22 cellular contexts compared by ENCODE assay signal in genomic region chr3:100810671-100811070, GRCh38.
DNase-seq lines count a peak whose midpoint lies in the region; ATAC-seq, FAIRE-seq and TF ChIP-seq lines count a peak whose summit lies in the region.
"Had no signal": no experiment of that assay in that cellular context is flagged by ENCODE, and none has a peak within 500 bp of the region (broad histone marks: within the 10 kb centered on the region; RNA-seq: fewer than 3 reads in every experiment).

No MANE protein-coding gene starts in this region.

- FAIRE-seq in astrocyte (lab: Jason Lieb, UNC): peak; percentile 81
- FAIRE-seq: endometrium, GM12891, small intestine had no signal

- H3K79me2 ChIP-seq in GM23248 (ENCODE audit: insufficient read depth) (no peaks in the 10 kb centered on the region), astrocyte (ENCODE audit: insufficient read depth, low read length) (no peaks in the 10 kb centered on the region)
- H3K79me2 ChIP-seq: parathyroid adenoma had no signal

- CTCF ChIA-PET in Calu3 (lab: Charles Lee): no interaction called here

- H4K20me1 ChIP-seq in GM23248 (ENCODE audit: insufficient read depth) (no peaks in the 10 kb centered on the region), astrocyte (ENCODE audit: insufficient read depth, low read length) (no peaks in the 10 kb centered on the region)

- H3K4me3 ChIP-seq in GM23248: no peak overlapping the region
- H3K4me3 ChIP-seq in astrocyte (ENCODE audit: insufficient read depth, low read depth, low read length): no peak overlapping the region
- H3K4me3 ChIP-seq in foreskin fibroblast (ENCODE audit: low read depth in 1 of 2, low read length in 2 of 2): no peak overlapping the region

- H3K36me3 ChIP-seq in GM23248 (ENCODE audit: low read depth) (no peaks in the 10 kb centered on the region), astrocyte (ENCODE audit: insufficient read depth, low read length) (no peaks in the 10 kb centered on the region)

- in situ Hi-C loops in GM23248 (cut with MboI): no loop called here

- H3K4me1 Mint-ChIP-seq in astrocyte (ENCODE audit: low read depth, unreplicated experiment) (peaks cover 8% of the 10 kb centered on the region), Calu3 (ENCODE audit: low read depth, unreplicated experiment) (no peaks in the 10 kb centered on the region), type B pancreatic cell (ENCODE audit: unreplicated experiment) (no peaks in the 10 kb centered on the region)
- H3K4me1 Mint-ChIP-seq: activated naive CD8-positive, alpha-beta T cell treated with anti-CD3 and anti-CD28 coated beads, Interleukin-2, amount 50 U/mL, for 24 hours; IgD-negative memory B cell; WTC11 had no signal

- H3K27me3 Mint-ChIP-seq in astrocyte (ENCODE audit: low read depth, unreplicated experiment): no peaks in the 10 kb centered on the region
- H3K27me3 Mint-ChIP-seq in Calu3 (ENCODE audit: unreplicated experiment): no peaks in the 10 kb centered on the region
- peaks cover 21% of the 10 kb centered on the region for H3K27me3 Mint-ChIP-seq in type B pancreatic cell

- H3K36me3 Mint-ChIP-seq in astrocyte (ENCODE audit: low read depth, unreplicated experiment): no peaks in the 10 kb centered on the region
- H3K36me3 Mint-ChIP-seq in Calu3 (ENCODE audit: insufficient read depth, unreplicated experiment): no peaks in the 10 kb centered on the region
- no peaks in the 10 kb centered on the region for H3K36me3 Mint-ChIP-seq in type B pancreatic cell
- H3K36me3 Mint-ChIP-seq: WTC11 had no signal

- 0 to 3% methylated on average over 1 of the region's 1 CpG for WGBS in GM23248 (ENCODE audit: low coverage in 1 of 2, low lambda C conversion rate in 2 of 2, missing lambda C conversion rate in 2 of 2), 2 experiments

- H3K27me3 ChIP-seq in GM23248 (replicated peaks; ENCODE audit: insufficient read depth): no peaks in the 10 kb centered on the region
- H3K27me3 ChIP-seq in astrocyte (ENCODE audit: insufficient read depth, low read length): no peaks in the 10 kb centered on the region

- no peaks in the 10 kb centered on the region for H3K9me3 Mint-ChIP-seq in astrocyte (ENCODE audit: unreplicated experiment)
- H3K9me3 Mint-ChIP-seq in Calu3 (ENCODE audit: low read depth, unreplicated experiment): no peaks in the 10 kb centered on the region
- no peaks in the 10 kb centered on the region for H3K9me3 Mint-ChIP-seq in type B pancreatic cell
- H3K9me3 Mint-ChIP-seq: activated CD8-positive, alpha-beta T cell treated with anti-CD3 and anti-CD28 coated beads for 36 hours; activated naive CD8-positive, alpha-beta T cell treated with anti-CD3 and anti-CD28 coated beads, Interleukin-2, amount 50 U/mL, for 24 hours; IgD-negative memory B cell; WTC11 had no signal

- H2AFZ ChIP-seq in GM23248: no peak overlapping the region
- H2AFZ ChIP-seq in astrocyte (ENCODE audit: low read depth, low read length): no peak overlapping the region
- H2AFZ ChIP-seq: parathyroid adenoma had no signal

- BruUV-seq in Calu3 (replicated peaks; lab: Mats Ljungman, UMichigan): no TSS peak

- H3K4me3 Mint-ChIP-seq in astrocyte (ENCODE audit: unreplicated experiment) (no peak overlapping the region), Calu3 (ENCODE audit: low read depth, unreplicated experiment) (no peak overlapping the region), type B pancreatic cell (no peak overlapping the region)
- H3K4me3 Mint-ChIP-seq: activated CD8-positive, alpha-beta T cell treated with anti-CD3 and anti-CD28 coated beads for 36 hours; activated naive CD8-positive, alpha-beta T cell treated with anti-CD3 and anti-CD28 coated beads, Interleukin-2, amount 50 U/mL, for 24 hours; IgD-negative memory B cell; T-helper 17 cell; WTC11 had no signal

- H3K4me1 ChIP-seq in GM23248 (ENCODE audit: insufficient read depth): peaks cover 15% of the 10 kb centered on the region
- peaks cover 9% of the 10 kb centered on the region for H3K4me1 ChIP-seq in astrocyte (ENCODE audit: insufficient read depth, low read length)
- H3K4me1 ChIP-seq: parathyroid adenoma had no signal

- TF ChIP-seq CTCF in astrocyte (IDR thresholded peaks at IDR 0.05; ENCODE audit: insufficient read depth, low read depth, low read length) (no peak), foreskin fibroblast (IDR thresholded peaks at IDR 0.05; ENCODE audit: low read depth, low read length) (no peak), Calu3 (IDR thresholded peaks at IDR 0.05; ENCODE audit: unreplicated experiment) (no peak), type B pancreatic cell (conservative IDR thresholded peaks at IDR 0.05) (no peak)

- intact Hi-C loops in Calu3 (cut with micrococcal nuclease; ENCODE audit: unreplicated experiment): no loop called here

- H3K9ac ChIP-seq in GM23248: peak overlapping the region; percentile 40; the same call in 1 of the 2 replicates
- H3K9ac ChIP-seq in astrocyte (ENCODE audit: low read length): no peak overlapping the region
- H3K9ac ChIP-seq: parathyroid adenoma had no signal

- peaks cover 14% of the 10 kb centered on the region for H3F3A ChIP-seq in GM23248 (ENCODE audit: insufficient read depth)

- H3K4me2 ChIP-seq in GM23248 (ENCODE audit: unreplicated experiment) (peak overlapping the region; percentile 44), astrocyte (ENCODE audit: low read length) (peak overlapping the region; percentile 11)

- no peaks in the 10 kb centered on the region for H3K9me3 ChIP-seq in GM23248 (ENCODE audit: low read depth)
- H3K9me3 ChIP-seq in astrocyte (ENCODE audit: insufficient read depth, low read depth, low read length): no peaks in the 10 kb centered on the region

- peak overlapping the region; percentile 72 for H3K27ac ChIP-seq in GM23248
- peak overlapping the region; percentile 18 for H3K27ac ChIP-seq in astrocyte (ENCODE audit: low read depth, low read length)
- H3K27ac ChIP-seq: parathyroid adenoma had no signal

- H3K27ac Mint-ChIP-seq in astrocyte (ENCODE audit: unreplicated experiment) (peak overlapping the region; percentile 23), Calu3 (ENCODE audit: unreplicated experiment) (no peak overlapping the region), type B pancreatic cell (no peak overlapping the region)
- H3K27ac Mint-ChIP-seq: activated CD8-positive, alpha-beta T cell treated with anti-CD3 and anti-CD28 coated beads for 36 hours; activated naive CD8-positive, alpha-beta T cell treated with anti-CD3 and anti-CD28 coated beads, Interleukin-2, amount 50 U/mL, for 24 hours; IgD-negative memory B cell; T-helper 17 cell; WTC11 had no signal

- H3K9me2 ChIP-seq in GM23248 (ENCODE audit: insufficient read depth): no peaks in the 10 kb centered on the region

- DNase-seq in A172 (ENCODE audit: low spot score) (peak; percentile 51), GM23248 (peak; percentile 83), astrocyte (ENCODE audit: low read depth) (peak; percentile 87), foreskin fibroblast (peak; percentile 44 to 64), Calu3 (no peak), NCI-H1694 treated with DMSO at 0.1 percent for 48 hours (lab: John Stamatoyannopoulos, UW) (no peak), type B pancreatic cell (ENCODE audit: extremely low spot score, unreplicated experiment) (no peak)
- DNase-seq: 8988T; activated CD8-positive, alpha-beta T cell treated with anti-CD3 and anti-CD28 coated beads for 36 hours; activated naive CD8-positive, alpha-beta T cell treated with anti-CD3 and anti-CD28 coated beads, Interleukin-2, amount 50 U/mL, for 24 hours; activated T-cell treated with anti-CD3 and anti-CD28 coated beads, Interleukin-2, amount 50 U/mL, for 48 hours; NCI-H2081 treated with DMSO at 0.1 percent for 48 hours; NCI-H524 treated with DMSO at 0.1 percent for 48 hours; SHP77; small intestine; T-helper 17 cell had no signal

- no peak for ATAC-seq in GM18909 (IDR thresholded peaks at IDR 0.05; ENCODE audit: poor library complexity, unreplicated experiment)
- ATAC-seq: activated CD8-positive, alpha-beta T cell treated with anti-CD3 and anti-CD28 coated beads for 36 hours; activated naive CD8-positive, alpha-beta T cell treated with anti-CD3 and anti-CD28 coated beads, Interleukin-2, amount 50 U/mL, for 24 hours; T-helper 17 cell; WTC11 had no signal

Comparison
In these comparisons a context has a peak if more than half of its experiments do, and no peak if none do; other contexts are left out.
1. DNase-seq: peak in A172 (single experiment), GM23248 (single experiment), astrocyte (single experiment) and foreskin fibroblast (2 of 2); none in Calu3 (single experiment), NCI-H1694 treated with DMSO at 0.1 percent for 48 hours (single experiment) and type B pancreatic cell (single experiment).